ENCODE assay signal across 8 cellular contexts in genomic region chr2:237475704-237476107, GRCh38. TPM values are rescaled to one million over a fixed set of nuclear protein-coding genes. Genes with fewer than 3 reads are reported as not detected.
DNase-seq lines count a peak whose midpoint lies in the region; ATAC-seq, FAIRE-seq and TF ChIP-seq lines count a peak whose summit lies in the region.

No MANE protein-coding gene starts in this region.

- no peak for TF ChIP-seq POLR2A in GM12892 (IDR thresholded peaks at IDR 0.05; ENCODE audit: low read depth, low read length)

- peak; percentile 62 for FAIRE-seq in GM12892 (lab: Jason Lieb, UNC)

- peak overlapping the region; percentile 66 to 90 (median 85) for H3K9ac ChIP-seq in skeletal muscle tissue (ENCODE audit: low read depth in 1 of 3, low read length in 3 of 3)

- no peaks in the 10 kb centered on the region for H3K27me3 ChIP-seq in right cardiac atrium (ENCODE audit: control insufficient read depth, insufficient read depth)
- H3K27me3 ChIP-seq in skeletal muscle tissue (ENCODE audit: control insufficient read depth in 3 of 3, insufficient read depth in 3 of 3, low read length in 3 of 3): peaks cover 0 to 7% (median 2%) of the 10 kb centered on the region in 3 donors

- peak; percentile 12 to 43 for ATAC-seq in right cardiac atrium
- no peak for ATAC-seq in GM19328 (IDR thresholded peaks at IDR 0.05; ENCODE audit: unreplicated experiment)
- ATAC-seq in HG02763 (IDR thresholded peaks at IDR 0.05; ENCODE audit: unreplicated experiment): no peak

- peak overlapping the region; percentile 77 for H3K4me3 ChIP-seq in right cardiac atrium (ENCODE audit: low read length)
- H3K4me3 ChIP-seq in skeletal muscle tissue (ENCODE audit: low read length in 3 of 3): peak overlapping the region; percentile 69 to 73 (median 70)

- H3K36me3 ChIP-seq in skeletal muscle tissue (ENCODE audit: control insufficient read depth in 3 of 3, insufficient read depth in 3 of 3, low read length in 3 of 3): no peaks in the 10 kb centered on the region

- H3K27ac ChIP-seq in right cardiac atrium (ENCODE audit: low read length) (no peak overlapping the region), skeletal muscle tissue (ENCODE audit: low read depth, low read length) (peak overlapping the region; percentile 84)

- H3K4me1 ChIP-seq in right cardiac atrium (ENCODE audit: control insufficient read depth, insufficient read depth, low read length): peaks cover 3% of the 10 kb centered on the region
- H3K4me1 ChIP-seq in skeletal muscle tissue (ENCODE audit: control insufficient read depth in 3 of 3, insufficient read depth in 3 of 3, low read length in 3 of 3): peaks cover 14 to 37% (median 33%) of the 10 kb centered on the region in 3 donors

- WGBS in right cardiac atrium: 6% methylated on average over 15 of the region's 15 CpGs

- H3K9me3 ChIP-seq in right cardiac atrium (ENCODE audit: control insufficient read depth, low read length) (no peaks in the 10 kb centered on the region), skeletal muscle tissue (ENCODE audit: control insufficient read depth in 3 of 3, low read length in 3 of 3) (no peaks in the 10 kb centered on the region)

- intact Hi-C loops in right cardiac atrium (cut with DNase I): loop anchor here in 3 of 4 donors (5.0 to 10.0 kb wide), 3 partner anchors 51 to 321 kb away; no protein-coding TSS in a partner anchor

- DNase-seq in GM12892 (ENCODE audit: insufficient read length): no peak
- DNase-seq in MV-4-11 (lab: John Stamatoyannopoulos, UW): peak; percentile 17
- peak; percentile 61 for DNase-seq in activated naive CD4-positive, alpha-beta T cell treated with Interleukin-2 at 50 U/mL for 16 hours
- DNase-seq in right cardiac atrium: peak in 1 of 3 donors; percentile 40
- no peak for DNase-seq in germinal center (ENCODE audit: low spot score)

RNA-seq across cellular contexts. Expression of gene MLPH, which starts 11.3 kb away (rescaled TPM):
- not detected for polyA plus RNA-seq in GM12892 (2012; ENCODE audit: missing spikeins)
- 100 to 1,000 TPM in 3 of 4 donors, 10 to 100 TPM in 1; 57.8 to 189 (median 143) TPM for total RNA-seq in right cardiac atrium
- polyA plus RNA-seq in right cardiac atrium: 138 TPM
- total RNA-seq in skeletal muscle tissue: not detected

Comparison
In these comparisons a context has a peak if more than half of its experiments do, and no peak if none do; other contexts are left out.
1. DNase-seq: peak in MV-4-11 (single experiment) and activated naive CD4-positive, alpha-beta T cell treated with Interleukin-2 at 50 U/mL for 16 hours (single experiment); none in GM12892 (single experiment) and germinal center (single experiment).
2. ATAC-seq: peak in right cardiac atrium (2 of 2); none in GM19328 (single experiment) and HG02763 (single experiment).
3. RNA of gene MLPH, which starts 11.3 kb away (total RNA-seq): 57.8 to 189 TPM in right cardiac atrium; not detected in skeletal muscle tissue (single experiment); every median in the first group is over 10 times any median in the second.